In the genomic region with DNA sequence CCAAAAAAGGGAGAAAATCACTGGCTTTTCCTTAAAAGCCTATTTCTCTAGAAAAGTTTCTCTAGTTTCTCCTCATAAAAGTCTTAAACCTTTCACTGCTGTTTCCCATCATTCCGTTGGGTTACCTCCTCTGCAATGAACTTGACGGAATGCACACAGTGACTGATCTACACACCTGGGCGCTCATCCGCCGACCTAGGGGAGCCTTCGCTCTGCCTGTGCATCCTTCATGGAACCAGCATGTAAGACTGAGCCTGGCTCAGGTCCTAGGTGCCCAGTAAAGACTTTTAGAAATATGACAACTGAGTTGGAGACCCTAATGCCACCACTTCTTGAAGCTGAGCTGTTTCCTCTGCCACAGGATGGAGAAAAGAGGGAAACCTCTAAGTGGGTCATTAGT, we compare ENCODE assay signal across 26 cellular contexts.
"Had no signal": no experiment of that assay in that cellular context is flagged by ENCODE, and none has a peak within 500 bp of the region (broad histone marks: within the 10 kb centered on the region; RNA-seq: fewer than 3 reads in every experiment).

No MANE protein-coding gene starts in this region.

- H3K4me3 Mint-ChIP-seq: immature natural killer cell; naive thymus-derived CD4-positive, alpha-beta T cell; natural killer cell treated with Interleukin-12 subunit alpha and Interleukin-12 subunit beta and Interleukin-15 and Interleukin-18, amount 100 ng/mL, for 72 hours; neural crest cell; stimulated activated naive B cell treated with anti-CD40 and anti-IgM and Interleukin-4, amounts not matched to agents 10 μg/mL and 1 μg/mL and 100 μg/mL, for 72 hours had no signal

- DNase-seq: hypothalamus; immature natural killer cell; kidney; left colon; left ventricle myocardium inferior; midbrain; mucosa of descending colon; naive thymus-derived CD4-positive, alpha-beta T cell; nucleus accumbens; right lobe of liver; stimulated activated CD4-positive, alpha-beta T cell treated with anti-CD3 and anti-CD28 coated beads, Interleukin-2, amount 100 ng/mL, for 24 hours; stimulated activated CD4-positive, alpha-beta T cell treated with anti-CD3 and anti-CD28 coated beads, Interleukin-4, amount 100 ng/mL, for 1 hour; stimulated activated naive B cell treated with anti-CD40 and anti-IgM and Interleukin-4, amounts not matched to agents 10 μg/mL and 1 μg/mL and 100 μg/mL, for 72 hours; stimulated activated naive CD8-positive, alpha-beta T cell treated with anti-CD3 and anti-CD28 coated beads, Interleukin-15, Interleukin-2, amounts not matched to agents 100 U/mL and 50 U/mL, for 24 hours; trophoblast cell; upper lobe of right lung had no signal

- H3K9me3 ChIP-seq: mucosa of descending colon, right lobe of liver, thoracic aorta, tibial artery, upper lobe of right lung had no signal

- H3K4me2 ChIP-seq: smooth muscle cell had no signal

- H3K36me3 ChIP-seq: left ventricle myocardium inferior, right atrium auricular region, right lobe of liver, stomach, thoracic aorta, tibial artery, upper lobe of right lung had no signal

- H3K36me3 Mint-ChIP-seq: naive thymus-derived CD4-positive, alpha-beta T cell; natural killer cell treated with Interleukin-12 subunit alpha and Interleukin-12 subunit beta and Interleukin-15 and Interleukin-18, amount 100 ng/mL, for 72 hours; stimulated activated naive B cell treated with anti-CD40 and anti-IgM and Interleukin-4, amounts not matched to agents 10 μg/mL and 1 μg/mL and 100 μg/mL, for 72 hours had no signal

- H3K27me3 ChIP-seq: right atrium auricular region, right lobe of liver had no signal

- H3K4me3 ChIP-seq: left ventricle myocardium inferior, lung, mucosa of descending colon, right atrium auricular region, right lobe of liver, smooth muscle cell, stomach, thoracic aorta, tibial artery, upper lobe of right lung had no signal

- H3K27ac ChIP-seq: left ventricle myocardium inferior, parathyroid adenoma, right atrium auricular region, right lobe of liver, stomach, thoracic aorta, tibial artery, upper lobe of right lung had no signal

- H3K27ac Mint-ChIP-seq: natural killer cell treated with Interleukin-12 subunit alpha and Interleukin-12 subunit beta and Interleukin-15 and Interleukin-18, amount 100 ng/mL, for 72 hours; progenitor cell of endocrine pancreas had no signal

- ATAC-seq: left colon; mucosa of descending colon; naive thymus-derived CD4-positive, alpha-beta T cell; right lobe of liver; stimulated activated naive CD8-positive, alpha-beta T cell treated with anti-CD3 and anti-CD28 coated beads, Interleukin-15, Interleukin-2, amounts not matched to agents 100 U/mL and 50 U/mL, for 24 hours; upper lobe of right lung had no signal

- H3K9ac ChIP-seq: parathyroid adenoma had no signal

- H3K4me1 ChIP-seq: left ventricle myocardium inferior, parathyroid adenoma, right atrium auricular region, right lobe of liver, stomach, tibial artery, upper lobe of right lung had no signal
